Comparison of ENCODE assay signal across 8 cellular contexts in the genomic region with DNA sequence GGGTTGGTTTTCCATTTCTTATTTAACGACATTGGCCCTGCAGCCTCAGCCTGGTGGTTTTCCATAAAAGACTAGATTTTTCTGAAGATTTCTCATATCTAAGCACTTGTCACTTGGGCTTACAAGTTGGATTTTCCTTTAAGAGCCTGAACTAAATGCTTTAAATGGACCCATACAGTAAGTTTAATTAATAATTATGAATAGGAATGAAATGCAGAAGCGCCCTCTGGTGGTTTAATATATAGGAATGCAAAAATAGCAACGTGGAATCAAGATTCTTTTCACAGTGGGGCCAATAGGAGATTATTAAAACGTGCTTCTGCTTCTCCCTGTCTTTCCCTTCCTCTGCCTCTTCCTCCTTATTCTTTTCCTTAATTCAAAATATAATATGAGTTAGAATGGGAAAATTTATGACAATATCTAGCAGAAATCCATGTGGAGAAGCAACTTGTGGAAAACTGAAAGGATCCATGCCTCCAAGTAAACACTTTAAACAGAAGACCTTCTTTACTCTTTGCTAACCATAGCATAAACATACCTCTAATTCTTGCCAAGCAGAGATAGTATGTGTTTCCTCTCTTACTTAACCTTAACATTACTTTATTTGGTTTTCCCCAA.
DNase-seq lines count a peak whose midpoint lies in the region; ATAC-seq, FAIRE-seq and TF ChIP-seq lines count a peak whose summit lies in the region.

No MANE protein-coding gene starts in this region.

- H3K9ac ChIP-seq in kidney (ENCODE audit: low read length in 2 of 2), result no peak overlapping the region

- DNase-seq in GM10266 (ENCODE audit: extremely low spot score) (no peak), M059J (ENCODE audit: low read depth) (peak; percentile 4), activated B cell treated with CpG ODN at 0.5 μM for 24 hours (no peak), kidney (no peak), HTR-8/SVneo (ENCODE audit: insufficient read length, low spot score) (no peak), ovary (no peak), amniotic stem cell (lab: John Stamatoyannopoulos, UW) (no peak)

- no peak overlapping the region for H3K27ac Mint-ChIP-seq in activated B cell treated with CpG ODN at 0.5 μM for 24 hours

- WGBS in ovary, 3 donors, result 23 to 25% (median 24%) methylated on average over 4 of the region's 4 CpGs

- H3K27ac ChIP-seq in kidney (ENCODE audit: low read depth in 2 of 2, low read length in 2 of 2), result no peak overlapping the region
- H3K27ac ChIP-seq in ovary, result no peak overlapping the region

- no peaks in the 10 kb centered on the region for H3K27me3 Mint-ChIP-seq in activated B cell treated with CpG ODN at 0.5 μM for 24 hours

- no peaks in the 10 kb centered on the region for H3K4me1 Mint-ChIP-seq in activated B cell treated with CpG ODN at 0.5 μM for 24 hours

- TF ChIP-seq EP300 in ovary (IDR thresholded peaks at IDR 0.05), result no peak

- intact Hi-C loops in activated B cell treated with CpG ODN at 0.5 μM for 24 hours (cut with micrococcal nuclease), result loop anchor here (1.0 kb wide), 3 partner anchors 341 to 409 kb away; no protein-coding TSS in a partner anchor
- intact Hi-C loops in kidney (cut with DNase I), result no loop called here
- intact Hi-C loops in ovary (cut with DNase I), result no loop called here

- no peak for TF ChIP-seq POLR2A in ovary (IDR thresholded peaks at IDR 0.05)

- no peak overlapping the region for H3K4me3 Mint-ChIP-seq in activated B cell treated with CpG ODN at 0.5 μM for 24 hours

- POLR2A ChIA-PET in activated B cell treated with CpG ODN at 0.5 μM for 24 hours (lab: Charles Lee), result no interaction called here

- CTCF ChIA-PET in activated B cell treated with CpG ODN at 0.5 μM for 24 hours (lab: Charles Lee), result interaction anchor here (0.8 to 0.9 kb wide), 3 partner anchors 8 to 341 kb away, joined by 3 read pairs; no protein-coding TSS in a partner anchor

- no peaks in the 10 kb centered on the region for H3K36me3 Mint-ChIP-seq in activated B cell treated with CpG ODN at 0.5 μM for 24 hours (ENCODE audit: low read depth)

- no peak for ATAC-seq in activated B cell treated with CpG ODN at 0.5 μM for 24 hours (ENCODE audit: low read depth)
- no peak for ATAC-seq in GM18517 (IDR thresholded peaks at IDR 0.05; ENCODE audit: unreplicated experiment)

- H3K27me3 ChIP-seq in ovary, result no peaks in the 10 kb centered on the region

- H3K9me3 ChIP-seq in kidney (ENCODE audit: control insufficient read depth in 1 of 2, low read length in 2 of 2) (no peaks in the 10 kb centered on the region), ovary (no peaks in the 10 kb centered on the region)

- TF ChIP-seq CTCF in GM10266 (IDR thresholded peaks at IDR 0.05; ENCODE audit: control insufficient read depth, insufficient read depth, low read depth, missing control alignments) (peak; percentile 39), activated B cell treated with CpG ODN at 0.5 μM for 24 hours (IDR thresholded peaks at IDR 0.05) (peak; percentile 37), kidney (IDR thresholded peaks at IDR 0.05; ENCODE audit: borderline replicate concordance, extremely low read depth, insufficient read depth) (peak; percentile 50), ovary (IDR thresholded peaks at IDR 0.05) (no peak)

- no peaks in the 10 kb centered on the region for H3K9me3 Mint-ChIP-seq in activated B cell treated with CpG ODN at 0.5 μM for 24 hours

- no peaks in the 10 kb centered on the region for H3K36me3 ChIP-seq in kidney (ENCODE audit: control insufficient read depth in 1 of 2, insufficient read depth in 2 of 2, low read length in 2 of 2)
- no peaks in the 10 kb centered on the region for H3K36me3 ChIP-seq in ovary

- H3K4me1 ChIP-seq in kidney (ENCODE audit: control insufficient read depth in 1 of 2, insufficient read depth in 1 of 2, low read depth in 1 of 2, low read length in 2 of 2), result no peaks in the 10 kb centered on the region
- peaks cover 4% of the 10 kb centered on the region for H3K4me1 ChIP-seq in ovary (ENCODE audit: insufficient read depth)

- FAIRE-seq in kidney (lab: Jason Lieb, UNC) (no peak), HTR-8/SVneo (lab: Jason Lieb, UNC) (no peak)

- H3K4me3 ChIP-seq in kidney (ENCODE audit: low read length in 2 of 2), result no peak overlapping the region
- no peak overlapping the region for H3K4me3 ChIP-seq in ovary

Comparison
In these comparisons a context has a peak if more than half of its experiments do, and no peak if none do; other contexts are left out.
1. CTCF ChIP-seq: peak in GM10266 (single experiment), activated B cell treated with CpG ODN at 0.5 μM for 24 hours (single experiment) and kidney (single experiment); none in ovary (0 of 3).